26 cellular contexts compared by ENCODE assay signal in genomic region chr2:195836002-195836401, GRCh38.
"Had no signal": no experiment of that assay in that cellular context is flagged by ENCODE, and none has a peak within 500 bp of the region (broad histone marks: within the 10 kb centered on the region; RNA-seq: fewer than 3 reads in every experiment).

No MANE protein-coding gene starts in this region.

- H3K79me2 ChIP-seq: hepatocyte had no signal

- H3K4me1 ChIP-seq: foreskin keratinocyte, gastroesophageal sphincter, heart left ventricle, left lung, lower lobe of right lung had no signal

- FAIRE-seq: colon, endometrium, frontal cortex, islet of Langerhans, keratinocyte had no signal

- H3K4me2 ChIP-seq: hepatocyte had no signal

- H3K4me1 Mint-ChIP-seq: endodermal cell, naive B cell had no signal

- ATAC-seq: effector memory CD8-positive, alpha-beta T cell; esophagus mucosa; foreskin keratinocyte; gastroesophageal sphincter; heart left ventricle; left cardiac atrium; left lung; left ventricle myocardium superior; lower lobe of right lung; mucosa of descending colon had no signal

- H3K27me3 Mint-ChIP-seq: naive B cell had no signal

- H3K4me3 ChIP-seq: coronary artery, gastroesophageal sphincter, heart left ventricle, hepatocyte, left lung, lower lobe of right lung, mucosa of descending colon had no signal

- H2AFZ ChIP-seq: hepatocyte had no signal

- DNase-seq: dermis blood vessel endothelial cell; effector CD8-positive, alpha-beta T cell; effector memory CD8-positive, alpha-beta T cell; endodermal cell; erythroblast; foreskin keratinocyte; heart left ventricle; hypothalamus; left cardiac atrium; left lung; left ventricle myocardium superior; lower lobe of right lung; mesenchymal stem cell; mucosa of descending colon; naive B cell had no signal

- H3K4me3 Mint-ChIP-seq: effector memory CD8-positive, alpha-beta T cell; endodermal cell; mesothelial cell of epicardium; naive B cell had no signal

- H3K9me3 Mint-ChIP-seq: effector memory CD8-positive, alpha-beta T cell; endodermal cell had no signal

- H3K27ac ChIP-seq: coronary artery, epithelial cell of prostate, foreskin keratinocyte, gastroesophageal sphincter, heart left ventricle, hepatocyte, left lung, lower lobe of right lung had no signal

- H3K9me3 ChIP-seq: gastroesophageal sphincter, left lung, lower lobe of right lung, mucosa of descending colon had no signal

- H3K36me3 Mint-ChIP-seq: mesothelial cell of epicardium, naive B cell had no signal

- H3K36me3 ChIP-seq: gastroesophageal sphincter, heart left ventricle, left lung, lower lobe of right lung had no signal

- H3K27ac Mint-ChIP-seq: effector memory CD8-positive, alpha-beta T cell; endodermal cell; mesothelial cell of epicardium; naive B cell had no signal

- H3K27me3 ChIP-seq: foreskin keratinocyte, gastroesophageal sphincter, heart left ventricle, hepatocyte, left lung had no signal
